ENCODE assay signal across 8 cellular contexts in the genomic region with DNA sequence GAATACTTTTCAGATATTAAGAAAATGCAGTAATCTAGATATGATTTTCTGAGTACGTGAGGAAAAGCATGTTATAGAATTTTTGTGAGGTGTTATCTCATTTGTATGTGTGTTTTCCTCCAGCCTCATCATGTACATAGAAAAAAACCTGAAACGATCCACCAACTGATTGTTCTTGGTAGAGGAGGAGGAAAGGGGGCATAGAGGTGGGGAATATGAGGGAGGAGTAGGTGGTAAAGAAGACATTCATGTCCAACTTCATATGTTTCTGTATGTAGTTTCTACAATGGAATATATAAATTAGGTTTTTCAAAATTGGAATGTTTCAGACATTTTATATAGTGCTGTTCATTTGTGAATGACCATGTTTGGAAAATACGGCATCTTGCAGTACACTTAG.
"Had no signal": no experiment of that assay in that cellular context is flagged by ENCODE, and none has a peak within 500 bp of the region (broad histone marks: within the 10 kb centered on the region; RNA-seq: fewer than 3 reads in every experiment).

No MANE protein-coding gene starts in this region.

- H3K9ac ChIP-seq: GM23248 had no signal

- H3K27ac Mint-ChIP-seq: HFFc6, IgD-negative memory B cell had no signal

- H3K4me1 ChIP-seq: HAP-1 had no signal

- H3K27me3 Mint-ChIP-seq: IgD-negative memory B cell had no signal

- H3K4me1 Mint-ChIP-seq: IgD-negative memory B cell had no signal

- H3K27ac ChIP-seq: GM23248 had no signal

- ATAC-seq: HCT116 had no signal

- H2AFZ ChIP-seq: GM23248 had no signal

- H3K4me3 ChIP-seq: GM23248, HAP-1 had no signal

- H3K4me3 Mint-ChIP-seq: HFFc6, IgD-negative memory B cell had no signal

- DNase-seq: GM23248, GOT3, H7, HFFc6, KBM-7 had no signal
